1 cellular context compared by ENCODE assay signal in the genomic region with DNA sequence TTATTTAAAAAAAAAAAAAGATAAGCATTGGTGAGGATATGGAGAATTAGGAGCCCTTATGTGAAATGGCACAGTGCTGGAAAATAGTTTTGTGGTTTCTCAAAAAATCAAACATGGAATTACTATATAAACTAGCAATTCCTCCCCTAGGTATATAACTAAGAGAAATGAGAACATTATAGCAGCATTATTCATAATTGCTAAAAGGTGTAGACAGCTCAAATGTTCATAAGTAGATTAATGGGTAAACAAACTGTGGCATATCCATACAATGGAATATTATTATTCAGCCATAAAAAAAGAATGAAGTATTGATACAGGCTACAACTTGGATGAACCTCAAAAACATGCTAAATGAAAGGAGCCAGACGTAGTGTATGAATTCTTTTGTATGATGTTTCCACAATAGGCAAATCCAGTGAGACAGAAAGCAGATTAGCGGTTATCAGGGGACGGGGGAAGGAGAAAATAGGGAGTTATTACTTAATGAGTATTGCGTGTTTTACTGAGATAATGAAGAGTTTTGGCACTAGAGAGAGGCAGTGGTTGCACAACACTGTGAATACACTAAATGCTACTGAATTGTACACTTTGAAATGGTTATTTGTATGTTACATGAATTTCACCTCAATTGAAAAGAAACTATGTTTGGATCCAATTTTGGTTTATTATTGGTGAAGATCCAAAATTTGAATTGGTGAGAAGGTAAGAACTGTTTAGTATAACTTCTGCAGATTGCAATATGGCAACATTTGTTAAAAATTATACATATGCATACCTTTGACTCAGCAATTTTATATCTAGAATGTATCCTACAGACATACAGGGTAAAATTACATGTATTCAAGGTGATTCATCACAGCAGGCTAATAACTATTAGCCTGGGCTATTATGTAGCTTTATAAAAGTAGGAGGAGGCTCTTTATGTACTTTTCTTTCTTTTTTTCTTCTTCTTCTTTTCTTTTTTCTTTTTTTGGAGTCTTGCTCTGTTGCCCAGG.
TF ChIP-seq lines count a peak whose summit lies in the region.

No MANE protein-coding gene starts in this region.

TF ChIP-seq in A549, 52 proteins besides CTCF, POLR2A, EP300 and RAD21 (continued from another document):
- TF ChIP-seq, protein P1, sequence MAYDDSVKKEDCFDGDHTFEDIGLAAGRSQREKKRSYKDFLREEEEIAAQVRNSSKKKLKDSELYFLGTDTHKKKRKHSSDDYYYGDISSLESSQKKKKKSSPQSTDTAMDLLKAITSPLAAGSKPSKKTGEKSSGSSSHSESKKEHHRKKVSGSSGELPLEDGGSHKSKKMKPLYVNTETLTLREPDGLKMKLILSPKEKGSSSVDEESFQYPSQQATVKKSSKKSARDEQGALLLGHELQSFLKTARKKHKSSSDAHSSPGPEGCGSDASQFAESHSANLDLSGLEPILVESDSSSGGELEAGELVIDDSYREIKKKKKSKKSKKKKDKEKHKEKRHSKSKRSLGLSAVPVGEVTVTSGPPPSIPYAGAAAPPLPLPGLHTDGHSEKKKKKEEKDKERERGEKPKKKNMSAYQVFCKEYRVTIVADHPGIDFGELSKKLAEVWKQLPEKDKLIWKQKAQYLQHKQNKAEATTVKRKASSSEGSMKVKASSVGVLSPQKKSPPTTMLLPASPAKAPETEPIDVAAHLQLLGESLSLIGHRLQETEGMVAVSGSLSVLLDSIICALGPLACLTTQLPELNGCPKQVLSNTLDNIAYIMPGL (CRISPR knock-in tag; IDR thresholded peaks at IDR 0.05; ENCODE audit: borderline replicate concordance): no peak
- TF ChIP-seq CEBPB (IDR thresholded peaks at IDR 0.05) (peak; percentile 57 to 59; a peak in 3 of 4 replicates), PBX3 (IDR thresholded peaks at IDR 0.05) (no peak)
